In the genomic region with DNA sequence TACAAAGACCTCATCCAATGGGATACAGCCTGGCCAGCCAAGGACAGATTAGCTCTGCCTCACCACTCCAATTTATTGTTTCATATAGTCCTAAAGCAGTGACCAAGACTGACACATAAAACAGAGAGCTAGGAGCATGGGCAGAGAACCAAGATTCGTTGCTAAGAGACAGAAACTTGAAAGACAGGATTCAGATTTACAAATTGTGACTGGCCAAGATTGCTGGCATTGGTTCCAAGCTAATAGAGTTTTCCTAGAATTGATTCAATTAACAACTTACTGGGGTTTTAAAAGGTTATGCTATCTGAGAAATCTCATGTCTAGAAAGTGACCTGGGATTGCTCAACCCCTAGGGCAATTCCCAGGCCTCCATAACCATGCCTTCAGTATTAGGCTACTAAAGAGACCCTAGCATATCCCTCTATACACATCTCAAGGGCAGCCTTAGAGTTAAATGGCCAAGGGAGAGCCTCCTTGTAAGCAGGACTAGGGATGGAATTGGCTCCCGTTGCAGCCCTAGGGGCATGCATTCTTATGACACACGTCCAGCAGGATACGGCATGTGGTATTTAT, we compare ENCODE assay signal across 14 cellular contexts.
A peak's percentile ranks its signal among the peaks of the same experiment; 100 is the strongest.
DNase-seq lines count a peak whose midpoint lies in the region; ATAC-seq, FAIRE-seq and TF ChIP-seq lines count a peak whose summit lies in the region.
"Had no signal": no experiment of that assay in that cellular context is flagged by ENCODE, and none has a peak within 500 bp of the region (broad histone marks: within the 10 kb centered on the region; RNA-seq: fewer than 3 reads in every experiment).

No MANE protein-coding gene starts in this region.

- H3K4me1 Mint-ChIP-seq in activated CD4-positive, alpha-beta T cell treated with anti-CD3 and anti-CD28 coated beads for 36 hours = peaks cover 84% of the 10 kb centered on the region
- H3K4me1 Mint-ChIP-seq in stimulated activated naive CD8-positive, alpha-beta T cell treated with anti-CD3 and anti-CD28 coated beads, Interleukin-15, amount 100 ng/mL, for 72 hours = peaks cover 74% of the 10 kb centered on the region

- FAIRE-seq in urothelium cell line (lab: Jason Lieb, UNC) = peak; percentile 13

- CTCF ChIA-PET in activated CD4-positive, alpha-beta T cell treated with anti-CD3 and anti-CD28 coated beads for 36 hours (lab: Charles Lee) = interaction anchor here (0.8 to 1.5 kb wide), 3 partner anchors 12 to 445 kb away, joined by 3 to 5 read pairs (median 3); no protein-coding TSS in a partner anchor

- no peaks in the 10 kb centered on the region for H3K4me1 ChIP-seq in left lung
- H3K4me1 ChIP-seq: neural progenitor cell had no signal

- H3K9me3 ChIP-seq in left lung = no peaks in the 10 kb centered on the region
- H3K9me3 ChIP-seq: suprapubic skin had no signal

- no peaks in the 10 kb centered on the region for H3K27me3 ChIP-seq in left lung
- H3K27me3 ChIP-seq: neural progenitor cell, suprapubic skin had no signal

- intact Hi-C loops in activated CD4-positive, alpha-beta T cell treated with anti-CD3 and anti-CD28 coated beads for 36 hours (cut with DNase I, micrococcal nuclease) = no loop called here
- intact Hi-C loops in left lung (cut with DNase I) = no loop called here

- POLR2A ChIA-PET in activated CD4-positive, alpha-beta T cell treated with anti-CD3 and anti-CD28 coated beads for 36 hours (lab: Charles Lee) = no interaction called here

- peaks cover 15% of the 10 kb centered on the region for H3K9me3 Mint-ChIP-seq in activated CD4-positive, alpha-beta T cell treated with anti-CD3 and anti-CD28 coated beads for 36 hours (ENCODE audit: low read depth)
- peaks cover 26 to 35% of the 10 kb centered on the region in 2 donors for H3K9me3 Mint-ChIP-seq in stimulated activated naive CD8-positive, alpha-beta T cell treated with anti-CD3 and anti-CD28 coated beads, Interleukin-15, amount 100 ng/mL, for 72 hours
- H3K9me3 Mint-ChIP-seq: neural progenitor cell had no signal

- H3K27ac Mint-ChIP-seq in activated CD4-positive, alpha-beta T cell treated with anti-CD3 and anti-CD28 coated beads for 36 hours = peak overlapping the region; percentile 72
- no peak overlapping the region for H3K27ac Mint-ChIP-seq in stimulated activated naive CD8-positive, alpha-beta T cell treated with anti-CD3 and anti-CD28 coated beads, Interleukin-15, amount 100 ng/mL, for 72 hours
- H3K27ac Mint-ChIP-seq: activated naive CD8-positive, alpha-beta T cell treated with anti-CD3 and anti-CD28 coated beads, Interleukin-2, amount 10 ng/mL, durations not matched to agents 7 days and 5 days had no signal

- no peak overlapping the region for H3K4me3 ChIP-seq in left lung
- H3K4me3 ChIP-seq: neural progenitor cell, SK-N-MC, suprapubic skin had no signal

- no peaks in the 10 kb centered on the region for H3K27me3 Mint-ChIP-seq in activated CD4-positive, alpha-beta T cell treated with anti-CD3 and anti-CD28 coated beads for 36 hours
- H3K27me3 Mint-ChIP-seq in stimulated activated naive CD8-positive, alpha-beta T cell treated with anti-CD3 and anti-CD28 coated beads, Interleukin-15, amount 100 ng/mL, for 72 hours = no peaks in the 10 kb centered on the region
- H3K27me3 Mint-ChIP-seq: activated naive CD8-positive, alpha-beta T cell treated with anti-CD3 and anti-CD28 coated beads, Interleukin-2, amount 10 ng/mL, durations not matched to agents 7 days and 5 days had no signal

- no peak for DNase-seq in activated CD4-positive, alpha-beta T cell treated with anti-CD3 and anti-CD28 coated beads for 36 hours
- no peak for DNase-seq in activated CD4-positive, alpha-beta T cell treated with anti-CD3 and anti-CD28 coated beads for 4 hours
- DNase-seq in astrocyte of the hippocampus (ENCODE audit: low read depth, low spot score) = peak; percentile 73
- DNase-seq in left lung = no peak
- DNase-seq in urothelium cell line (ENCODE audit: low spot score) = no peak
- no peak for DNase-seq in stimulated activated naive CD8-positive, alpha-beta T cell treated with anti-CD3 and anti-CD28 coated beads, Interleukin-15, amount 100 ng/mL, for 72 hours
- DNase-seq: activated CD4-positive, alpha-beta T cell treated with anti-CD3 and anti-CD28 coated beads, Interleukin-2, amount 50 U/mL, for 1 hour; activated naive CD8-positive, alpha-beta T cell treated with anti-CD3 and anti-CD28 coated beads, Interleukin-2, amount 10 ng/mL, durations not matched to agents 7 days and 5 days; effector CD8-positive, alpha-beta T cell had no signal

- H3K36me3 ChIP-seq in left lung = no peaks in the 10 kb centered on the region
- H3K36me3 ChIP-seq: neural progenitor cell, suprapubic skin had no signal

- ATAC-seq in activated CD4-positive, alpha-beta T cell treated with anti-CD3 and anti-CD28 coated beads for 36 hours = no peak
- ATAC-seq in left lung (peak; percentile 85), GM21737 (IDR thresholded peaks at IDR 0.05; ENCODE audit: unreplicated experiment) (no peak), GM19455 (IDR thresholded peaks at IDR 0.05; ENCODE audit: unreplicated experiment) (no peak)
- no peak for ATAC-seq in stimulated activated naive CD8-positive, alpha-beta T cell treated with anti-CD3 and anti-CD28 coated beads, Interleukin-15, amount 100 ng/mL, for 72 hours

- H3K36me3 Mint-ChIP-seq in activated CD4-positive, alpha-beta T cell treated with anti-CD3 and anti-CD28 coated beads for 36 hours (ENCODE audit: low read depth) = peaks cover 13% of the 10 kb centered on the region
- H3K36me3 Mint-ChIP-seq: neural progenitor cell had no signal

- no peak for TF ChIP-seq CTCF in left lung (IDR thresholded peaks at IDR 0.05)

- no peak overlapping the region for H3K27ac ChIP-seq in left lung
- H3K27ac ChIP-seq: neural progenitor cell, SK-N-MC, suprapubic skin had no signal

- no peak overlapping the region for H3K4me3 Mint-ChIP-seq in activated CD4-positive, alpha-beta T cell treated with anti-CD3 and anti-CD28 coated beads for 36 hours
- no peak overlapping the region for H3K4me3 Mint-ChIP-seq in stimulated activated naive CD8-positive, alpha-beta T cell treated with anti-CD3 and anti-CD28 coated beads, Interleukin-15, amount 100 ng/mL, for 72 hours
- H3K4me3 Mint-ChIP-seq: activated naive CD8-positive, alpha-beta T cell treated with anti-CD3 and anti-CD28 coated beads, Interleukin-2, amount 10 ng/mL, durations not matched to agents 7 days and 5 days; neural progenitor cell had no signal
